19 cellular contexts compared by ENCODE assay signal in the genomic region with DNA sequence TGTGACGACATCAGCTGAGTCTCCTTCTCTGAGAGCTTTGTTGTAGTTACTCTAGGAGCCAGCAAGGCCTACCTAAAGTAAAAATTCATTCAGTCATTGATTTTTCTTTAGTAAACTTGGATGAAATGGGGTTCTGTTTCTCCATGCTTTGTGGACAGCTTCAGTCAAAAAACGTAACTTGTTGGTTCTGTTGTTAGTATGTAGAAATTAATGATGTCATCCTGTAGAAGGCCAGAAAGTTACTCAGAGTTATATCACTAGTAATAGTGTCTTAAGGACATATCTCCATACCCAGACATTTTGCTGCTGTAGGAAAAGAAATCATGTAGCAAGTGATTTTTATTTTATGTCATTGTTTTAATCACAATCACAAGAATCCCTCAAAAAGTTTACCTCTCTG. TPM values are rescaled to one million over a fixed set of nuclear protein-coding genes. Genes with fewer than 3 reads are reported as not detected.
DNase-seq lines count a peak whose midpoint lies in the region; ATAC-seq and TF ChIP-seq lines count a peak whose summit lies in the region.
"Had no signal": no experiment of that assay in that cellular context is flagged by ENCODE, and none has a peak within 500 bp of the region (broad histone marks: within the 10 kb centered on the region; RNA-seq: fewer than 3 reads in every experiment).

No MANE protein-coding gene starts in this region.

- H3K9me3 ChIP-seq in GM23248 (ENCODE audit: low read depth): no peaks in the 10 kb centered on the region
- H3K9me3 ChIP-seq: HAP-1 had no signal

- DNase-seq in GM23248: peak; percentile 65
- peak; percentile 43 for DNase-seq in amniotic epithelial cell (ENCODE audit: low read depth)
- DNase-seq in fibroblast of peridontal ligament (ENCODE audit: extremely low read depth): peak; percentile 27
- peak; percentile 4 for DNase-seq in stromal cell of bone marrow (ENCODE audit: low read depth)
- DNase-seq in brain microvascular endothelial cell: no peak
- DNase-seq in left lobe of liver (ENCODE audit: low spot score): no peak
- DNase-seq: ACHN, AML-193, DMS79 treated with DMSO at 0.1 percent for 48 hours, NCI-H1105, NCI-H2081, NCI-H510A treated with DMSO at 0.1 percent for 48 hours, NCI-H774, Right ventricle myocardium superior had no signal

- no peak for TF ChIP-seq CTCF in brain microvascular endothelial cell (IDR thresholded peaks at IDR 0.05; ENCODE audit: low read depth, low read length, missing control alignments)

- H3K4me1 ChIP-seq in GM23248 (ENCODE audit: insufficient read depth): 0 out of 2 replicates have a peak, but pooled peaks cover 11% of the 10 kb centered on the region
- H3K4me1 ChIP-seq: HAP-1 had no signal

- H4K20me1 ChIP-seq in GM23248 (ENCODE audit: insufficient read depth): 0 out of 2 replicates have a peak, but pooled peaks cover 2% of the 10 kb centered on the region

- peaks cover 17% of the 10 kb centered on the region; the same call in 1 of the 2 replicates for H3K79me2 ChIP-seq in GM23248 (ENCODE audit: insufficient read depth)

- H3F3A ChIP-seq in GM23248 (ENCODE audit: insufficient read depth): peaks cover 15% of the 10 kb centered on the region

- ATAC-seq in left lobe of liver (no peak), HG02970 (IDR thresholded peaks at IDR 0.05; ENCODE audit: low FRiP score, unreplicated experiment) (no peak)
- ATAC-seq: K562 had no signal

- H3K9ac ChIP-seq in GM23248: no peak overlapping the region

- no peak overlapping the region for H2AFZ ChIP-seq in GM23248

- H3K36me3 ChIP-seq in GM23248 (ENCODE audit: low read depth) (peaks cover 32% of the 10 kb centered on the region), brain microvascular endothelial cell (replicated peaks) (peaks cover 57% of the 10 kb centered on the region)

- 57 to 62% methylated on average over 2 of the region's 2 CpGs for WGBS in GM23248 (ENCODE audit: low coverage in 1 of 2, low lambda C conversion rate in 2 of 2, missing lambda C conversion rate in 2 of 2), 2 experiments

- no peaks in the 10 kb centered on the region for H3K9me2 ChIP-seq in GM23248 (ENCODE audit: insufficient read depth)

- H3K27ac ChIP-seq in GM23248: peak overlapping the region; percentile 52
- H3K27ac ChIP-seq in brain microvascular endothelial cell: no peak overlapping the region
- H3K27ac ChIP-seq: C4-2B had no signal

- no peak overlapping the region for H3K4me2 ChIP-seq in GM23248 (ENCODE audit: unreplicated experiment)

- H3K27me3 ChIP-seq in GM23248 (replicated peaks; ENCODE audit: insufficient read depth): no peaks in the 10 kb centered on the region
- H3K27me3 ChIP-seq in brain microvascular endothelial cell (replicated peaks): no peaks in the 10 kb centered on the region

- no peak overlapping the region for H3K4me3 ChIP-seq in GM23248
- H3K4me3 ChIP-seq in brain microvascular endothelial cell (ENCODE audit: low read depth, low read length): no peak overlapping the region
- H3K4me3 ChIP-seq: HAP-1, K562 had no signal

- in situ Hi-C loops in GM23248 (cut with MboI) (no loop called here), brain microvascular endothelial cell (cut with HindIII; ENCODE audit: low pct_ligation_motif_present, low sequenced_read_pairs) (no loop called here)

RNA-seq across cellular contexts. Expression of a gene that starts 43.0 kb away (rescaled TPM):
- 62.5 and 64.4 TPM in 2 replicates for total RNA-seq in GM23248 (2014; rRNA removed; shearing (Covaris generic))
- polyA plus RNA-seq in GM23248 (2016; fragmentation: Nextera tagmentation; extraction: Ambion mirVana): 30.3 and 30.6 TPM in 2 replicates
- 20.0 TPM for total RNA-seq in left lobe of liver

RNA-seq across cellular contexts. Expression of a gene that starts 46.6 kb away (rescaled TPM):
- total RNA-seq in GM23248 (2014; rRNA removed; shearing (Covaris generic)): not detected in 2 replicates
- not detected in 2 replicates for polyA plus RNA-seq in GM23248 (2016; fragmentation: Nextera tagmentation; extraction: Ambion mirVana)
- total RNA-seq in left lobe of liver: not detected
- total RNA-seq: G401, Right ventricle myocardium superior had no signal

Comparison
In these comparisons a context has a peak if more than half of its experiments do, and no peak if none do; other contexts are left out.
1. DNase-seq: peak in GM23248 (single experiment), amniotic epithelial cell (single experiment), fibroblast of peridontal ligament (single experiment) and stromal cell of bone marrow (single experiment); none in brain microvascular endothelial cell (single experiment) and left lobe of liver (single experiment).